Comparison of ENCODE assay signal across 8 cellular contexts in the genomic region with DNA sequence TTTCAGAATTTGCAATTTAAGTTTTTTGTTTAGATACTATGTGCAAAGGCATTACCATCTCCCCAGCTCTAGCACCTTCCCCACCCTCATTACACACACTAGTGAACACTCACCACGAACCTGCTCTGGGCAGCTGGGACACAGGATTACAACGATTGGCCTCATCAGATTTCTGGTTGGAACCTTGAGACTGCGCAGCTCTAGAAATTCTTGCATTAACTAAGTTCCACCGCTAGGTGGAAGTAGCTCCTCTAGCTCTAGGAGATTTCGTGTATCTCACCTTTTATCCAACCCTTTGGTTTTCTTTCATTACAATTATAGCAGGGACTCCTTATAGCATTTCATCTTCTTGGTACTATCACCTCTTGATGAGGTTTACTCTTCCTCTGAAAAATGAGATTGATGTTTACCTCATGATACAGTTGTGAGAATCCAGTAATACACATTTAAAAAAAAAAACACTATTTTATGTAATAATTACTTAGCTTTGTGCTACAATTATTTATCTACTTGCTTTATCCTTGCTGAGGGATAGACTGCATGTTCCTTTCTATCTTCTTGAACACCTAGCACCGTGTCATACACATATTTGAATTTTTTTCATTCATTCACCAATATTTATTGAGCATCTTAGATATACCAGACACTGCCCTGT. TPM values are rescaled to one million over a fixed set of nuclear protein-coding genes. Genes with fewer than 3 reads are reported as not detected.
A peak's percentile ranks its signal among the peaks of the same experiment; 100 is the strongest.
DNase-seq lines count a peak whose midpoint lies in the region; FAIRE-seq and TF ChIP-seq lines count a peak whose summit lies in the region.

No MANE protein-coding gene starts in this region.

- TF ChIP-seq POLR2A in H54 (IDR thresholded peaks at IDR 0.05; ENCODE audit: low read depth, low read length) = no peak

- no peaks in the 10 kb centered on the region for H3K4me1 ChIP-seq in OCI-LY1 (ENCODE audit: insufficient read depth, low read length, severe bottlenecking)

- H3F3A ChIP-seq in OCI-LY1 (ENCODE audit: insufficient read depth, low read length) = no peaks in the 10 kb centered on the region

- peak; percentile 77 for DNase-seq in A172 (ENCODE audit: low spot score)
- no peak for DNase-seq in GM06990 (ENCODE audit: extremely low read depth, insufficient read length)
- DNase-seq in H54 (ENCODE audit: insufficient read length, low spot score) = peak; percentile 5
- DNase-seq in Jurkat, Clone E6-1 (ENCODE audit: low read depth, low spot score) = peak; percentile 38
- peak; percentile 6 for DNase-seq in central memory CD4-positive, alpha-beta T cell
- DNase-seq in left kidney (ENCODE audit: low read depth, low spot score) = peak; percentile 68
- peak; percentile 36 for DNase-seq in urothelium cell line (ENCODE audit: low spot score)

- no peaks in the 10 kb centered on the region for H3K9me3 ChIP-seq in OCI-LY1 (ENCODE audit: low read length)

- H3K79me2 ChIP-seq in OCI-LY1 (ENCODE audit: insufficient read depth, low read length) = no peaks in the 10 kb centered on the region

- no peak overlapping the region for H3K27ac ChIP-seq in OCI-LY1 (ENCODE audit: low read depth, low read length, poor library complexity, severe bottlenecking)

- no peak overlapping the region for H3K4me3 ChIP-seq in GM06990 (replicated peaks; ENCODE audit: low read depth, low read length)
- H3K4me3 ChIP-seq in Jurkat, Clone E6-1 (ENCODE audit: low read length) = no peak overlapping the region
- no peak overlapping the region for H3K4me3 ChIP-seq in OCI-LY1 (ENCODE audit: low read depth, low read length, poor library complexity, severe bottlenecking)

- no peaks in the 10 kb centered on the region for H3K36me3 ChIP-seq in GM06990 (ENCODE audit: control insufficient read depth, insufficient read depth, low read length)
- H3K36me3 ChIP-seq in OCI-LY1 (ENCODE audit: insufficient read depth, low read length) = no peaks in the 10 kb centered on the region

- H3K27me3 ChIP-seq in GM06990 (replicated peaks; ENCODE audit: control insufficient read depth, insufficient read depth, low read length) (no peaks in the 10 kb centered on the region), OCI-LY1 (ENCODE audit: insufficient read depth, low read length) (no peaks in the 10 kb centered on the region)

- H4K20me1 ChIP-seq in OCI-LY1 (ENCODE audit: insufficient read depth, low read length) = no peaks in the 10 kb centered on the region

- peak; percentile 96 for FAIRE-seq in H54 (lab: Jason Lieb, UNC)
- FAIRE-seq in urothelium cell line (lab: Jason Lieb, UNC) = no peak

- no peak overlapping the region for H2AFZ ChIP-seq in OCI-LY1 (ENCODE audit: low read length)

- H3K4me2 ChIP-seq in OCI-LY1 (ENCODE audit: low read length) = no peak overlapping the region

- no peaks in the 10 kb centered on the region for H3K9me2 ChIP-seq in OCI-LY1 (ENCODE audit: low read depth, low read length)

- TF ChIP-seq CTCF in GM06990 (IDR thresholded peaks at IDR 0.05; ENCODE audit: insufficient read depth, low read length, poor library complexity, severe bottlenecking) (peak; percentile 75), OCI-LY1 (IDR thresholded peaks at IDR 0.05; ENCODE audit: low read length) (peak; percentile 83)

- H3K9ac ChIP-seq in OCI-LY1 (ENCODE audit: low read length) = no peak overlapping the region

RNA-seq across cellular contexts. Expression of a gene that starts 28.7 kb away (rescaled TPM):
- total RNA-seq in A172 (2014; rRNA removed; shearing (Covaris generic)) = 93.9 and 104 TPM in 2 replicates
- not detected for polyA plus RNA-seq in Jurkat, Clone E6-1 (2012; ENCODE audit: insufficient read depth, insufficient read length)
